ENCODE assay signal across 27 cellular contexts in genomic region chr7:69617364-69617763, GRCh38. TPM values are rescaled to one million over a fixed set of nuclear protein-coding genes. Genes with fewer than 3 reads are reported as not detected.
DNase-seq lines count a peak whose midpoint lies in the region; ATAC-seq, FAIRE-seq and TF ChIP-seq lines count a peak whose summit lies in the region.
"Had no signal": no experiment of that assay in that cellular context is flagged by ENCODE, and none has a peak within 500 bp of the region (broad histone marks: within the 10 kb centered on the region; RNA-seq: fewer than 3 reads in every experiment).

No MANE protein-coding gene starts in this region.

- intact Hi-C loops in ovary (cut with DNase I) = loop anchor here in 1 of 4 donors (10.0 kb wide), 1 partner anchor 267 kb away; no protein-coding TSS in a partner anchor
- intact Hi-C loops in CD4-positive, alpha-beta memory T cell (cut with micrococcal nuclease) = no loop called here

- WGBS in endodermal cell (ENCODE audit: insufficient coverage in 1 of 2, insufficient read length in 1 of 2), 2 experiments = 44 to 53% methylated on average over 4 to 5 of the region's 5 CpGs
- 38 to 62% (median 50%) methylated on average over 5 of the region's 5 CpGs for WGBS in ovary, 3 donors

- TF ChIP-seq CTCF in endodermal cell (conservative IDR thresholded peaks at IDR 0.05) (no peak), ovary (IDR thresholded peaks at IDR 0.05) (no peak)

- no peaks in the 10 kb centered on the region for H3K9me3 Mint-ChIP-seq in endodermal cell
- peaks cover 0 to 3% (median 0%) of the 10 kb centered on the region in 8 donors for H3K9me3 Mint-ChIP-seq in CD4-positive, alpha-beta memory T cell
- H3K9me3 Mint-ChIP-seq: CD8-positive, alpha-beta T cell had no signal

- no peaks in the 10 kb centered on the region for H3K9me3 ChIP-seq in endodermal cell (ENCODE audit: control insufficient read depth, low read length)
- H3K9me3 ChIP-seq in ovary = no peaks in the 10 kb centered on the region
- H3K9me3 ChIP-seq in CD4-positive, alpha-beta memory T cell (ENCODE audit: control insufficient read depth in 1 of 2, low read length in 2 of 2) = no peaks in the 10 kb centered on the region

- no peak overlapping the region for H3K4me3 Mint-ChIP-seq in endodermal cell
- H3K4me3 Mint-ChIP-seq in CD4-positive, alpha-beta memory T cell = no peak overlapping the region
- H3K4me3 Mint-ChIP-seq: CD8-positive, alpha-beta T cell; HFFc6 had no signal

- H3K36me3 ChIP-seq in endodermal cell (ENCODE audit: control insufficient read depth, insufficient read depth, low read length) = no peaks in the 10 kb centered on the region
- H3K36me3 ChIP-seq in ovary = no peaks in the 10 kb centered on the region
- no peaks in the 10 kb centered on the region for H3K36me3 ChIP-seq in CD4-positive, alpha-beta memory T cell (ENCODE audit: insufficient read depth, low read length)

- ATAC-seq in HG02610 (IDR thresholded peaks at IDR 0.05; ENCODE audit: unreplicated experiment) = peak; percentile 37
- ATAC-seq: CD8-positive, alpha-beta T cell; PC-3 had no signal

- no peak for TF ChIP-seq EP300 in ovary (IDR thresholded peaks at IDR 0.05)

- CTCF ChIA-PET in CD4-positive, alpha-beta memory T cell (lab: Charles Lee; ENCODE audit: partially characterized antibody) = no interaction called here

- peaks cover 84% of the 10 kb centered on the region for H3K4me1 Mint-ChIP-seq in endodermal cell
- H3K4me1 Mint-ChIP-seq in CD4-positive, alpha-beta memory T cell = no peaks in the 10 kb centered on the region

- H3K4me3 ChIP-seq in endodermal cell (ENCODE audit: low read length) (no peak overlapping the region), ovary (no peak overlapping the region)
- H3K4me3 ChIP-seq in CD4-positive, alpha-beta memory T cell (ENCODE audit: low read length in 2 of 2) = no peak overlapping the region
- H3K4me3 ChIP-seq: SK-N-MC had no signal

- peak; percentile 24 for FAIRE-seq in GM12892 (lab: Jason Lieb, UNC)
- FAIRE-seq: GM12891, GM18507, GM19239 had no signal

- no peaks in the 10 kb centered on the region for H3K27me3 ChIP-seq in endodermal cell (ENCODE audit: control insufficient read depth, insufficient read depth, low read length, poor library complexity, severe bottlenecking)
- no peaks in the 10 kb centered on the region for H3K27me3 ChIP-seq in ovary
- no peaks in the 10 kb centered on the region for H3K27me3 ChIP-seq in CD4-positive, alpha-beta memory T cell (ENCODE audit: insufficient read depth, low read length)

- DNase-seq in GM12892 (ENCODE audit: insufficient read length) (no peak), endodermal cell (peak; percentile 60), ovary (peak in 4 of 5 donors; percentile 13 to 38 (median 29)), amygdala (lab: John Stamatoyannopoulos, UW) (no peak), HUDEP-2 (lab: John Stamatoyannopoulos, UW; ENCODE audit: unreplicated experiment in 76 of 76) (no peak)
- DNase-seq in CD4-positive, alpha-beta memory T cell = no peak
- DNase-seq: CD8-positive, alpha-beta T cell; DND-41; H7; HFFc6; KG1; NCI-H1105; NCI-H146; NCI-H2029; NCI-H2171; NCI-H345; NCI-H524 treated with DMSO at 0.1 percent for 48 hours; PC-3; SHP77 treated with DMSO at 0.1 percent for 48 hours; SW 1271 had no signal

- H3K27ac Mint-ChIP-seq in endodermal cell = peak overlapping the region; percentile 37
- no peak overlapping the region for H3K27ac Mint-ChIP-seq in CD4-positive, alpha-beta memory T cell
- H3K27ac Mint-ChIP-seq: CD8-positive, alpha-beta T cell; HFFc6 had no signal

- H3K27ac ChIP-seq in endodermal cell (ENCODE audit: low read depth, low read length) (no peak overlapping the region), ovary (no peak overlapping the region)
- no peak overlapping the region for H3K27ac ChIP-seq in CD4-positive, alpha-beta memory T cell (ENCODE audit: low read depth, low read length)
- H3K27ac ChIP-seq: HL-60, RWPE1, SK-N-MC had no signal

- no peaks in the 10 kb centered on the region for H3K36me3 Mint-ChIP-seq in endodermal cell (ENCODE audit: low read depth)
- H3K36me3 Mint-ChIP-seq in CD4-positive, alpha-beta memory T cell = no peaks in the 10 kb centered on the region
- H3K36me3 Mint-ChIP-seq: CD8-positive, alpha-beta T cell had no signal

- H3K4me1 ChIP-seq in endodermal cell (ENCODE audit: control insufficient read depth, insufficient read depth, low read length) (peaks cover 31% of the 10 kb centered on the region), ovary (ENCODE audit: insufficient read depth) (peaks cover 7% of the 10 kb centered on the region)
- no peaks in the 10 kb centered on the region for H3K4me1 ChIP-seq in CD4-positive, alpha-beta memory T cell (ENCODE audit: insufficient read depth, low read length)

- no peak overlapping the region for H3K9ac ChIP-seq in endodermal cell (ENCODE audit: extremely low read depth, low read length, poor library complexity, severe bottlenecking)

- TF ChIP-seq POLR2A in GM12892 (IDR thresholded peaks at IDR 0.05; ENCODE audit: low read depth, low read length) = no peak
- TF ChIP-seq POLR2A in ovary (IDR thresholded peaks at IDR 0.05) = no peak

- peaks cover 29% of the 10 kb centered on the region for H3K27me3 Mint-ChIP-seq in endodermal cell (ENCODE audit: insufficient read depth)
- H3K27me3 Mint-ChIP-seq in CD4-positive, alpha-beta memory T cell = peaks cover 0 to 3% of the 10 kb centered on the region in 2 donors

- POLR2A ChIA-PET in CD4-positive, alpha-beta memory T cell (lab: Charles Lee; ENCODE audit: partially characterized antibody) = no interaction called here

RNA-seq across cellular contexts. Expression of gene AUTS2, which starts 19.1 kb away (rescaled TPM):
- 12.6 TPM for polyA plus RNA-seq in GM12892 (2012; ENCODE audit: missing spikeins)
- total RNA-seq in endodermal cell (100 to 1,000 TPM in 1 of 2 donors, 10 to 100 TPM in 1; 76.8 to 106 TPM), ovary (10 to 100 TPM; 35.4 to 60.9 (median 47.8) TPM)
- polyA plus RNA-seq in endodermal cell (2013, experiment 1 of 2) = 120 TPM
- polyA plus RNA-seq in endodermal cell (2013, experiment 2 of 2) = 103 TPM
- 10 to 100 TPM; 18.3 to 22.0 TPM for polyA plus RNA-seq in ovary
- total RNA-seq in CD4-positive, alpha-beta memory T cell = 10 to 100 TPM; 32.1 to 35.2 TPM
- 10 to 100 TPM in 1 of 2 donors, 1 to 10 TPM in 1; 3.4 to 18.9 TPM for polyA plus RNA-seq in CD4-positive, alpha-beta memory T cell
- total RNA-seq: PC-3 had no signal

Comparison
In these comparisons a context has a peak if more than half of its experiments do, and no peak if none do; other contexts are left out.
1. DNase-seq: peak in endodermal cell (single experiment) and ovary (4 of 5); none in GM12892 (single experiment), CD4-positive, alpha-beta memory T cell (0 of 5), amygdala (0 of 56) and HUDEP-2 (0 of 76).